In the genomic region with DNA sequence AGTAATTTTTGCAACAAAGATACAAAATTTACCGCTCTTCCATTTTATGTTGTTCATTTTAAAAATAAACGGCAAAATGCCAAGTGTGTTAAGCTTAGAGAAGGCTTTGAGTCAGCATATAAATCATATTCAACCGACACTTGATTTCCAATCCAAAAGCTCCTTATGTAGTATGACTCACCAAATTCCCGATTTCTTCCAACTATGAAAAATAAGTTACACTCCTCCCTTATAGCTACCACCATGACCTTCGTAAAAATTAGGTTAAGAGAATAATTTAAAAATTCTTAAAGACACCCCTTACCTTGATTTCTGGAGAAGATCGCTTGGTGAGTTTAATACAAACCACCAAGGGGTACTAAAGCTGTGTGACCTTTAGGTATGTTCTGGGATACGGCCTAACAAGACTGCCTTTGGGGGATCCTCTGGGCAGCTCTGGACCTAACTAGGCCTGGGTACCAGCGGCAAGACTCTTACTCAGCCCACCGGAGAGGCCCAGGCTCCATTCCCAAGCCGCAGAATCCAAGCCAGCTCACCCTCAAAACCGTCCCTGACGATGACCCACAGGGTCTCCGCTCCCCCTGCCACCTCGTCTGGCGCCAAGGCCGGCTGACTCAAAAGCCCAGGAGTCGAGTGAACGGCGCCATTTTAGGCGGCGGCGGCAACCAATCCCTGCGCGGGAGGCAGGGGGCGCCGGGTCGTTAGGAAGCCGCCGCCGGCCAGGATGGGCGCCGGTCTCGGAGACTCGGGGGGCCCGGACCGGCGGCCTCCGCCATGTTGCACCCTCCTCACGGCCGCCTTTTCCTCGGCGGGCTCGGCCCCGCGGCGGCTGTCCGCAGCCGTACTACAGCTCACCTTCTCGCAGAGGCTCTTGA, we compare ENCODE assay signal across 8 cellular contexts. TPM values are rescaled to one million over a fixed set of nuclear protein-coding genes. Genes with fewer than 3 reads are reported as not detected.
DNase-seq lines count a peak whose midpoint lies in the region; ATAC-seq and TF ChIP-seq lines count a peak whose summit lies in the region.

No MANE protein-coding gene starts in this region.

- no peaks in the 10 kb centered on the region for H3K27me3 ChIP-seq in CD4-positive, alpha-beta T cell (ENCODE audit: control insufficient read depth, insufficient read depth, low read length)

- ATAC-seq in CD4-positive, alpha-beta T cell (ENCODE audit: poor library complexity) = peak; percentile 19
- ATAC-seq in GM19395 (IDR thresholded peaks at IDR 0.05; ENCODE audit: unreplicated experiment) (peak; percentile 43), HG03520 (IDR thresholded peaks at IDR 0.05; ENCODE audit: unreplicated experiment) (peak; percentile 24), omental fat pad (ENCODE audit: low FRiP score) (peak; percentile 31)

- intact Hi-C loops in CD4-positive, alpha-beta T cell (cut with DNase I, micrococcal nuclease) = loop anchor here (2.0 to 10.0 kb wide), 13 partner anchors 62 to 1730 kb away; partner anchors contain the start of genes C5orf24 (in 1 of the 2), CAMLG (in 1 of the 2), CDKL3 (in 1 of the 2) and CDKN2AIPNL (in 1 of the 2)

- no peaks in the 10 kb centered on the region for H3K27me3 Mint-ChIP-seq in CD4-positive, alpha-beta T cell
- peaks cover 5% of the 10 kb centered on the region for H3K27me3 Mint-ChIP-seq in activated naive CD4-positive, alpha-beta T cell treated with anti-CD3 and anti-CD28 coated beads, Interleukin-2, amount 10 ng/mL, durations not matched to agents 7 days and 5 days

- no peak for TF ChIP-seq CTCF in CD4-positive, alpha-beta T cell (IDR thresholded peaks at IDR 0.05)
- TF ChIP-seq CTCF in RWPE1 (conservative IDR thresholded peaks at IDR 0.05; ENCODE audit: low read depth) = no peak; the same call in 1 of the 2 replicates
- TF ChIP-seq CTCF in omental fat pad (IDR thresholded peaks at IDR 0.05) = no peak

- peaks cover 71% of the 10 kb centered on the region for H3K4me1 Mint-ChIP-seq in CD4-positive, alpha-beta T cell (ENCODE audit: low read depth)
- peaks cover 49% of the 10 kb centered on the region for H3K4me1 Mint-ChIP-seq in activated naive CD4-positive, alpha-beta T cell treated with anti-CD3 and anti-CD28 coated beads, Interleukin-2, amount 10 ng/mL, durations not matched to agents 7 days and 5 days

- POLR2A ChIA-PET in CD4-positive, alpha-beta T cell (lab: Charles Lee) = interaction anchor here (0.7 to 4.9 kb wide), 43 partner anchors 8 to 1668 kb away, joined by 3 to 112 read pairs (median 6); partner anchors contain the start of genes C5orf15, C5orf24, CAMLG and CDKL3
- POLR2A ChIA-PET in RWPE1 (lab: Yijun Ruan, JAX; ENCODE audit: low non-redundant PET) = interaction anchor here (0.6 to 1.1 kb wide), 3 partner anchors 11 to 467 kb away, joined by 4 to 5 read pairs (median 5); no protein-coding TSS in a partner anchor

- H3K36me3 Mint-ChIP-seq in CD4-positive, alpha-beta T cell (ENCODE audit: low read depth) = peaks cover 63% of the 10 kb centered on the region
- peaks cover 36% of the 10 kb centered on the region for H3K36me3 Mint-ChIP-seq in activated naive CD4-positive, alpha-beta T cell treated with anti-CD3 and anti-CD28 coated beads, Interleukin-2, amount 10 ng/mL, durations not matched to agents 7 days and 5 days

- H3K27ac ChIP-seq in CD4-positive, alpha-beta T cell (ENCODE audit: low read depth, low read length) = peak overlapping the region; percentile 100
- H3K27ac ChIP-seq in RWPE1 (peak overlapping the region; percentile 96), temporal lobe (ENCODE audit: low read depth, low read length) (peak overlapping the region; percentile 93)

- no peaks in the 10 kb centered on the region for H3K9me3 Mint-ChIP-seq in CD4-positive, alpha-beta T cell
- no peaks in the 10 kb centered on the region for H3K9me3 Mint-ChIP-seq in activated naive CD4-positive, alpha-beta T cell treated with anti-CD3 and anti-CD28 coated beads, Interleukin-2, amount 10 ng/mL, durations not matched to agents 7 days and 5 days

- CTCF ChIA-PET in CD4-positive, alpha-beta T cell (lab: Charles Lee) = interaction anchor here (0.9 to 1.5 kb wide), 6 partner anchors 11 to 362 kb away, joined by 3 to 8 read pairs (median 4); no protein-coding TSS in a partner anchor
- CTCF ChIA-PET in RWPE1 (lab: Yijun Ruan, JAX) = interaction anchor here (0.6 to 3.3 kb wide), 7 partner anchors 16 to 353 kb away, joined by 3 to 23 read pairs (median 4); no protein-coding TSS in a partner anchor
- CTCF ChIA-PET in activated naive CD4-positive, alpha-beta T cell treated with anti-CD3 and anti-CD28 coated beads, Interleukin-2, amount 10 ng/mL, durations not matched to agents 7 days and 5 days (lab: Charles Lee) = interaction anchor here (0.6 to 2.1 kb wide), 9 partner anchors 21 to 362 kb away, joined by 3 to 7 read pairs (median 4); no protein-coding TSS in a partner anchor

- H3K9me3 ChIP-seq in CD4-positive, alpha-beta T cell (ENCODE audit: control insufficient read depth, low read length) = no peaks in the 10 kb centered on the region

- H3K27ac Mint-ChIP-seq in CD4-positive, alpha-beta T cell = peak overlapping the region; percentile 100
- H3K27ac Mint-ChIP-seq in activated naive CD4-positive, alpha-beta T cell treated with anti-CD3 and anti-CD28 coated beads, Interleukin-2, amount 10 ng/mL, durations not matched to agents 7 days and 5 days = peak overlapping the region; percentile 99

- DNase-seq in CD4-positive, alpha-beta T cell = peak; percentile 26 to 60 (median 44)
- DNase-seq in RWPE1 (ENCODE audit: low spot score) = peak; percentile 79
- peak; percentile 77 for DNase-seq in activated naive CD4-positive, alpha-beta T cell treated with anti-CD3 and anti-CD28 coated beads, Interleukin-2, amount 10 ng/mL, durations not matched to agents 7 days and 5 days
- peak; percentile 70 for DNase-seq in glomerular endothelial cell (ENCODE audit: extremely low read depth, low read depth, low spot score)
- DNase-seq in omental fat pad (ENCODE audit: low spot score) = no peak

- H3K4me3 Mint-ChIP-seq in CD4-positive, alpha-beta T cell = peak overlapping the region; percentile 99
- H3K4me3 Mint-ChIP-seq in activated naive CD4-positive, alpha-beta T cell treated with anti-CD3 and anti-CD28 coated beads, Interleukin-2, amount 10 ng/mL, durations not matched to agents 7 days and 5 days = peak overlapping the region; percentile 95

RNA-seq across cellular contexts. Expression of gene PPP2CA, which starts 0.7 kb away (rescaled TPM):
- total RNA-seq in CD4-positive, alpha-beta T cell = 100 to 1,000 TPM; 188 to 195 TPM
- total RNA-seq in glomerular endothelial cell (133 and 164 TPM in 2 replicates), omental fat pad (100 to 1,000 TPM; 101 to 244 (median 132) TPM), temporal lobe (90.2 TPM)

RNA-seq across cellular contexts. Expression of gene SKP1, which starts 48.4 kb away (rescaled TPM):
- total RNA-seq in CD4-positive, alpha-beta T cell = 100 to 1,000 TPM; 303 to 314 TPM
- 219 and 285 TPM in 2 replicates for total RNA-seq in glomerular endothelial cell
- 100 to 1,000 TPM; 121 to 219 (median 211) TPM for total RNA-seq in omental fat pad
- 186 TPM for total RNA-seq in temporal lobe
